Comparison of ENCODE assay signal across 28 cellular contexts in the genomic region with DNA sequence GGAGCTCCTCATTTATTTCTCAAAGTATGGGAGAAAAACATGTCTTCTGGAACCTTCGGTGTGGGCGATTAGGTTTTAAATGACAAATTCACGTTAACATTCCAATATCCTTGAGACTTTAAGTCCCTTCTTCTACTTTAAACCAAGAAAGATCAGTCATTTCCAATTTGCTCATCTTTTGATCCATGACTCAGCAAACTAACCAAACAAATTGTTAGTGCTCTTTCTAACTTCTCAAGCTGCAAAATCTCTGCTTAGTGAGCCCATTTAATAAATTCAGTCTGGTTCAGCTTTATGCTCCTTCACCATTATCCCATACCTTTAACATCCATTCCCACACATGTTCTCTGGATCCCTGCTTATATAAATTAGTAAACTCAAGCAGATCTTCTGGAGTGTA.
"Had no signal": no experiment of that assay in that cellular context is flagged by ENCODE, and none has a peak within 500 bp of the region (broad histone marks: within the 10 kb centered on the region; RNA-seq: fewer than 3 reads in every experiment).

No MANE protein-coding gene starts in this region.

- H3K36me3 Mint-ChIP-seq: stimulated activated effector memory CD8-positive, alpha-beta T cell treated with anti-CD3 and anti-CD28 coated beads, Interleukin-12 subunit alpha, Interleukin-12 subunit beta, amount 100 ng/mL, for 72 hours had no signal

- H3K4me3 Mint-ChIP-seq: stimulated activated effector memory CD8-positive, alpha-beta T cell treated with anti-CD3 and anti-CD28 coated beads, Interleukin-12 subunit alpha, Interleukin-12 subunit beta, amount 100 ng/mL, for 72 hours; stimulated activated memory B cell treated with anti-CD40 and anti-IgM and Interleukin-4, amounts not matched to agents 10 μg/mL and 1 μg/mL and 100 μg/mL, for 72 hours; stimulated activated naive B cell treated with anti-CD40 and anti-IgM and Interleukin-4, amounts not matched to agents 10 μg/mL and 1 μg/mL and 100 μg/mL, for 72 hours; stimulated activated naive CD8-positive, alpha-beta T cell treated with anti-CD3 and anti-CD28 coated beads, Interleukin-15, amount 100 ng/mL, for 72 hours; stimulated activated naive CD8-positive, alpha-beta T cell treated with anti-CD3 and anti-CD28 coated beads, Interleukin-15, Interleukin-2, amounts not matched to agents 100 ng/mL and 50 ng/mL, for 24 hours; type B pancreatic cell had no signal

- H3K36me3 ChIP-seq: stomach, suprapubic skin, thoracic aorta, thyroid gland, tibial artery, tibial nerve, transverse colon, upper lobe of left lung, upper lobe of right lung, uterus, vagina had no signal

- H3K9me3 ChIP-seq: suprapubic skin, testis, thoracic aorta, thyroid gland, upper lobe of left lung, upper lobe of right lung had no signal

- FAIRE-seq: urothelium cell line had no signal

- H3K4me1 ChIP-seq: upper lobe of right lung had no signal

- H3K4me1 Mint-ChIP-seq: stimulated activated effector memory CD8-positive, alpha-beta T cell treated with anti-CD3 and anti-CD28 coated beads, Interleukin-12 subunit alpha, Interleukin-12 subunit beta, amount 100 ng/mL, for 72 hours; stimulated activated naive CD8-positive, alpha-beta T cell treated with anti-CD3 and anti-CD28 coated beads, Interleukin-15, amount 100 ng/mL, for 72 hours had no signal

- ATAC-seq: stimulated activated effector memory CD8-positive, alpha-beta T cell treated with anti-CD3 and anti-CD28 coated beads, Interleukin-12 subunit alpha, Interleukin-12 subunit beta, amount 100 ng/mL, for 72 hours; stimulated activated memory B cell treated with anti-CD40 and anti-IgM and Interleukin-4, amounts not matched to agents 10 μg/mL and 1 μg/mL and 100 μg/mL, for 72 hours; stimulated activated naive B cell treated with anti-CD40 and anti-IgM and Interleukin-4, amounts not matched to agents 10 μg/mL and 1 μg/mL and 100 μg/mL, for 72 hours; stimulated activated naive CD8-positive, alpha-beta T cell treated with anti-CD3 and anti-CD28 coated beads, Interleukin-15, amount 100 ng/mL, for 72 hours; stimulated activated naive CD8-positive, alpha-beta T cell treated with anti-CD3 and anti-CD28 coated beads, Interleukin-15, Interleukin-2, amounts not matched to agents 100 U/mL and 50 U/mL, for 24 hours; upper lobe of right lung had no signal

- H3K27me3 Mint-ChIP-seq: stimulated activated memory B cell treated with anti-CD40 and anti-IgM and Interleukin-4, amounts not matched to agents 10 μg/mL and 1 μg/mL and 100 μg/mL, for 72 hours; type B pancreatic cell had no signal

- DNase-seq: stimulated activated CD4-positive, alpha-beta T cell treated with anti-CD3 and anti-CD28 coated beads, Interleukin-2, amount 100 ng/mL, for 48 hours; stimulated activated CD4-positive, alpha-beta T cell treated with anti-CD3 and anti-CD28 coated beads, Interleukin-4, amount 100 ng/mL, for 1 hour; stimulated activated CD4-positive, alpha-beta T cell treated with anti-CD3 and anti-CD28 coated beads, Interleukin-4, amount 100 ng/mL, for 24 hours; stimulated activated CD4-positive, alpha-beta T cell treated with anti-CD3 and anti-CD28 coated beads, Interleukin-4, amount 100 ng/mL, for 4 hours; stimulated activated CD8-positive, alpha-beta memory T cell treated with anti-CD3 and anti-CD28 coated beads, Interleukin-4, amount 100 ng/mL, for 48 hours; stimulated activated naive B cell treated with anti-CD40 and anti-IgM and Interleukin-4, amounts not matched to agents 10 μg/mL and 1 μg/mL and 100 μg/mL, for 72 hours; stimulated activated naive CD4-positive, alpha-beta T cell; stimulated activated naive CD4-positive, alpha-beta T cell treated with Interleukin-2 at 50 U/mL for 16 hours; stimulated activated naive CD8-positive, alpha-beta T cell treated with anti-CD3 and anti-CD28 coated beads, Interleukin-15, amount 100 ng/mL, for 72 hours; stimulated activated naive CD8-positive, alpha-beta T cell treated with anti-CD3 and anti-CD28 coated beads, Interleukin-15, Interleukin-2, amounts not matched to agents 100 U/mL and 50 U/mL, for 24 hours; stomach; substantia nigra; testis; thyroid gland; tibial artery; transverse colon; upper lobe of left lung; upper lobe of right lung; uterus had no signal

- H3K27me3 ChIP-seq: suprapubic skin, testis, thyroid gland, tibial artery, tibial nerve, transverse colon, upper lobe of left lung, upper lobe of right lung, uterus, vagina had no signal

- H3K27ac ChIP-seq: stomach, suprapubic skin, testis, thoracic aorta, thyroid gland, tibial artery, tibial nerve, transverse colon, upper lobe of left lung, upper lobe of right lung, uterus, vagina had no signal

- H3K4me3 ChIP-seq: stomach, suprapubic skin, testis, thoracic aorta, thyroid gland, tibial artery, tibial nerve, transverse colon, upper lobe of left lung, upper lobe of right lung, uterus, vagina had no signal

- H3K27ac Mint-ChIP-seq: stimulated activated effector memory CD8-positive, alpha-beta T cell treated with anti-CD3 and anti-CD28 coated beads, Interleukin-12 subunit alpha, Interleukin-12 subunit beta, amount 100 ng/mL, for 72 hours; stimulated activated memory B cell treated with anti-CD40 and anti-IgM and Interleukin-4, amounts not matched to agents 10 μg/mL and 1 μg/mL and 100 μg/mL, for 72 hours; stimulated activated naive B cell treated with anti-CD40 and anti-IgM and Interleukin-4, amounts not matched to agents 10 μg/mL and 1 μg/mL and 100 μg/mL, for 72 hours; stimulated activated naive CD8-positive, alpha-beta T cell treated with anti-CD3 and anti-CD28 coated beads, Interleukin-15, amount 100 ng/mL, for 72 hours; stimulated activated naive CD8-positive, alpha-beta T cell treated with anti-CD3 and anti-CD28 coated beads, Interleukin-15, Interleukin-2, amounts not matched to agents 100 ng/mL and 50 ng/mL, for 24 hours; type B pancreatic cell had no signal
